In the genomic region with DNA sequence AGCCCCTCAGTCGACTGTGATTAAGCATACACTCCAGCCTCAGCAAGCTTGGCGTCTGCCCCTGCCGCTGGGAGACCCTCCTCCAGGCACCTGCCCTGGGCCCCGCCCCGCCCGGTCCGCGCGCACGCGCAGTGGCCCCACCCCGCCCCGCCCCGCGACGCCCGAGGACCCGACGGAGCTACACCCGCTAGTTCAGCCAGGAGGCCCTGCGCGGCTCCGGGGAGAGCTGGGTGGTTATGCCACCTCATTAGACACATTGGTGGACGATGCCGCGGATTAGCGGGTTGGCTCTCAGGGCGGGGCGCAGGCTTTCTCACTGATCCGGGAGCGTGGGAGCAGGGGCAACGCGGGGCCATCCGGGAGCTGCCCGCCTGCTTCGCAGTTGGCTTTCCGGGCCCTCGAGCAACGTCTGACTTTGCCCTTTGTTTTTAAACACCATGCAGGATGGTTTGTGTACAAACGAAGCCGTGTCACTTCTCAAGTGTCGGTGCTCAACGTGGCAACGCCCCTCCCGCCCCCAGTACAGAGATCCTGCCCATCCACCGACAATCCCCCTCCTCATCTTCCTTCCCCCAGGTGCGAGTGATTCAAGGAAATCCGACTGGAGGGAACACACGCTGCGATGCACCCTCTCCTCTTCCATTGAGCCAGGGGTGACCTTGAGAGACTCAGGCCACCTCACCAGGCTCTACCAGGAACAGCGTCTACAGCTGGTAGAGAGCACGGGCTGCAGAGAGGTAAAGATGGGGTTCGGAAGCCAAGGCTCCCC, we compare ENCODE assay signal across 1 cellular context.
TF ChIP-seq lines count a peak whose summit lies in the region.

No MANE protein-coding gene starts in this region.

TF ChIP-seq in K562, 482 proteins besides CTCF, POLR2A, EP300 and RAD21 (continued from another document):
- TF ChIP-seq, protein P1, sequence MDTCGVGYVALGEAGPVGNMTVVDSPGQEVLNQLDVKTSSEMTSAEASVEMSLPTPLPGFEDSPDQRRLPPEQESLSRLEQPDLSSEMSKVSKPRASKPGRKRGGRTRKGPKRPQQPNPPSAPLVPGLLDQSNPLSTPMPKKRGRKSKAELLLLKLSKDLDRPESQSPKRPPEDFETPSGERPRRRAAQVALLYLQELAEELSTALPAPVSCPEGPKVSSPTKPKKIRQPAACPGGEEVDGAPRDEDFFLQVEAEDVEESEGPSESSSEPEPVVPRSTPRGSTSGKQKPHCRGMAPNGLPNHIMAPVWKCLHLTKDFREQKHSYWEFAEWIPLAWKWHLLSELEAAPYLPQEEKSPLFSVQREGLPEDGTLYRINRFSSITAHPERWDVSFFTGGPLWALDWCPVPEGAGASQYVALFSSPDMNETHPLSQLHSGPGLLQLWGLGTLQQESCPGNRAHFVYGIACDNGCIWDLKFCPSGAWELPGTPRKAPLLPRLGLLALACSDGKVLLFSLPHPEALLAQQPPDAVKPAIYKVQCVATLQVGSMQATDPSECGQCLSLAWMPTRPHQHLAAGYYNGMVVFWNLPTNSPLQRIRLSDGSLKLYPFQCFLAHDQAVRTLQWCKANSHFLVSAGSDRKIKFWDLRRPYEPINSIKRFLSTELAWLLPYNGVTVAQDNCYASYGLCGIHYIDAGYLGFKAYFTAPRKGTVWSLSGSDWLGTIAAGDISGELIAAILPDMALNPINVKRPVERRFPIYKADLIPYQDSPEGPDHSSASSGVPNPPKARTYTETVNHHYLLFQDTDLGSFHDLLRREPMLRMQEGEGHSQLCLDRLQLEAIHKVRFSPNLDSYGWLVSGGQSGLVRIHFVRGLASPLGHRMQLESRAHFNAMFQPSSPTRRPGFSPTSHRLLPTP (IDR thresholded peaks at IDR 0.05; ENCODE audit: borderline replicate concordance, extremely low read depth, insufficient read length) = no peak
- peak; percentile 47 for TF ChIP-seq RBFOX2 (IDR thresholded peaks at IDR 0.05; ENCODE audit: low read depth, low read length)
- TF ChIP-seq, protein P2, sequence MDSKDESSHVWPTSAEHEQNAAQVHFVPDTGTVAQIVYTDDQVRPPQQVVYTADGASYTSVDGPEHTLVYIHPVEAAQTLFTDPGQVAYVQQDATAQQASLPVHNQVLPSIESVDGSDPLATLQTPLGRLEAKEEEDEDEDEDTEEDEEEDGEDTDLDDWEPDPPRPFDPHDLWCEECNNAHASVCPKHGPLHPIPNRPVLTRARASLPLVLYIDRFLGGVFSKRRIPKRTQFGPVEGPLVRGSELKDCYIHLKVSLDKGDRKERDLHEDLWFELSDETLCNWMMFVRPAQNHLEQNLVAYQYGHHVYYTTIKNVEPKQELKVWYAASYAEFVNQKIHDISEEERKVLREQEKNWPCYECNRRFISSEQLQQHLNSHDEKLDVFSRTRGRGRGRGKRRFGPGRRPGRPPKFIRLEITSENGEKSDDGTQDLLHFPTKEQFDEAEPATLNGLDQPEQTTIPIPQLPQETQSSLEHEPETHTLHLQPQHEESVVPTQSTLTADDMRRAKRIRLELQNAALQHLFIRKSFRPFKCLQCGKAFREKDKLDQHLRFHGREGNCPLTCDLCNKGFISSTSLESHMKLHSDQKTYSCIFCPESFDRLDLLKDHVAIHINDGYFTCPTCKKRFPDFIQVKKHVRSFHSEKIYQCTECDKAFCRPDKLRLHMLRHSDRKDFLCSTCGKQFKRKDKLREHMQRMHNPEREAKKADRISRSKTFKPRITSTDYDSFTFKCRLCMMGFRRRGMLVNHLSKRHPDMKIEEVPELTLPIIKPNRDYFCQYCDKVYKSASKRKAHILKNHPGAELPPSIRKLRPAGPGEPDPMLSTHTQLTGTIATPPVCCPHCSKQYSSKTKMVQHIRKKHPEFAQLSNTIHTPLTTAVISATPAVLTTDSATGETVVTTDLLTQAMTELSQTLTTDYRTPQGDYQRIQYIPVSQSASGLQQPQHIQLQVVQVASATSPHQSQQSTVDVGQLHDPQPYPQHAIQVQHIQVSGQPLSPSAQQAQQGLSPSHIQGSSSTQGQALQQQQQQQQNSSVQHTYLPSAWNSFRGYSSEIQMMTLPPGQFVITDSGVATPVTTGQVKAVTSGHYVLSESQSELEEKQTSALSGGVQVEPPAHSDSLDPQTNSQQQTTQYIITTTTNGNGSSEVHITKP (IDR thresholded peaks at IDR 0.05; ENCODE audit: partially characterized antibody) = no peak
- TF ChIP-seq SAP30 (IDR thresholded peaks at IDR 0.05; ENCODE audit: borderline replicate concordance, insufficient read depth, low read depth, low read length, poor library complexity, severe bottlenecking) = no peak
- TF ChIP-seq, protein P3, sequence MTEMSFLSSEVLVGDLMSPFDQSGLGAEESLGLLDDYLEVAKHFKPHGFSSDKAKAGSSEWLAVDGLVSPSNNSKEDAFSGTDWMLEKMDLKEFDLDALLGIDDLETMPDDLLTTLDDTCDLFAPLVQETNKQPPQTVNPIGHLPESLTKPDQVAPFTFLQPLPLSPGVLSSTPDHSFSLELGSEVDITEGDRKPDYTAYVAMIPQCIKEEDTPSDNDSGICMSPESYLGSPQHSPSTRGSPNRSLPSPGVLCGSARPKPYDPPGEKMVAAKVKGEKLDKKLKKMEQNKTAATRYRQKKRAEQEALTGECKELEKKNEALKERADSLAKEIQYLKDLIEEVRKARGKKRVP (CRISPR knock-in tag; IDR thresholded peaks at IDR 0.05) = no peak
- no peak for TF ChIP-seq SRSF3 (IDR thresholded peaks at IDR 0.05; ENCODE audit: insufficient read depth, low read length)
- TF ChIP-seq, protein P4, sequence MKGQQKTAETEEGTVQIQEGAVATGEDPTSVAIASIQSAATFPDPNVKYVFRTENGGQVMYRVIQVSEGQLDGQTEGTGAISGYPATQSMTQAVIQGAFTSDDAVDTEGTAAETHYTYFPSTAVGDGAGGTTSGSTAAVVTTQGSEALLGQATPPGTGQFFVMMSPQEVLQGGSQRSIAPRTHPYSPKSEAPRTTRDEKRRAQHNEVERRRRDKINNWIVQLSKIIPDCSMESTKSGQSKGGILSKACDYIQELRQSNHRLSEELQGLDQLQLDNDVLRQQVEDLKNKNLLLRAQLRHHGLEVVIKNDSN (CRISPR knock-in tag; IDR thresholded peaks at IDR 0.05) = no peak
- no peak for TF ChIP-seq ZNF717 (CRISPR knock-in tag; IDR thresholded peaks at IDR 0.05)
- peak; percentile 41; the same call in 1 of the 2 replicates for TF ChIP-seq POLR2G (IDR thresholded peaks at IDR 0.05; ENCODE audit: low read depth, low read length)
- peak; percentile 81 to 82 for TF ChIP-seq NRF1 (conservative IDR thresholded peaks at IDR 0.05 in 1 of 2, IDR thresholded peaks at IDR 0.05 in 1 of 2)
- no peak for TF ChIP-seq MYC (IDR thresholded peaks at IDR 0.05; ENCODE audit: low read depth, low read length)
- TF ChIP-seq MYC (CRISPR knock-in tag; IDR thresholded peaks at IDR 0.05; ENCODE audit: borderline replicate concordance, low read depth) = no peak
- TF ChIP-seq, protein P5, sequence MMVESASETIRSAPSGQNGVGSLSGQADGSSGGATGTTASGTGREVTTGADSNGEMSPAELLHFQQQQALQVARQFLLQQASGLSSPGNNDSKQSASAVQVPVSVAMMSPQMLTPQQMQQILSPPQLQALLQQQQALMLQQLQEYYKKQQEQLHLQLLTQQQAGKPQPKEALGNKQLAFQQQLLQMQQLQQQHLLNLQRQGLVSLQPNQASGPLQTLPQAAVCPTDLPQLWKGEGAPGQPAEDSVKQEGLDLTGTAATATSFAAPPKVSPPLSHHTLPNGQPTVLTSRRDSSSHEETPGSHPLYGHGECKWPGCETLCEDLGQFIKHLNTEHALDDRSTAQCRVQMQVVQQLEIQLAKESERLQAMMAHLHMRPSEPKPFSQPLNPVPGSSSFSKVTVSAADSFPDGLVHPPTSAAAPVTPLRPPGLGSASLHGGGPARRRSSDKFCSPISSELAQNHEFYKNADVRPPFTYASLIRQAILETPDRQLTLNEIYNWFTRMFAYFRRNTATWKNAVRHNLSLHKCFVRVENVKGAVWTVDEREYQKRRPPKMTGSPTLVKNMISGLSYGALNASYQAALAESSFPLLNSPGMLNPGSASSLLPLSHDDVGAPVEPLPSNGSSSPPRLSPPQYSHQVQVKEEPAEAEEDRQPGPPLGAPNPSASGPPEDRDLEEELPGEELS (CRISPR knock-in tag; IDR thresholded peaks at IDR 0.05; ENCODE audit: borderline replicate concordance) = no peak
- no peak for TF ChIP-seq ZNF384 (IDR thresholded peaks at IDR 0.05; ENCODE audit: low read depth, low read length)
- TF ChIP-seq ZNF134 (CRISPR knock-in tag; conservative IDR thresholded peaks at IDR 0.05) = no peak
- TF ChIP-seq, protein P6, sequence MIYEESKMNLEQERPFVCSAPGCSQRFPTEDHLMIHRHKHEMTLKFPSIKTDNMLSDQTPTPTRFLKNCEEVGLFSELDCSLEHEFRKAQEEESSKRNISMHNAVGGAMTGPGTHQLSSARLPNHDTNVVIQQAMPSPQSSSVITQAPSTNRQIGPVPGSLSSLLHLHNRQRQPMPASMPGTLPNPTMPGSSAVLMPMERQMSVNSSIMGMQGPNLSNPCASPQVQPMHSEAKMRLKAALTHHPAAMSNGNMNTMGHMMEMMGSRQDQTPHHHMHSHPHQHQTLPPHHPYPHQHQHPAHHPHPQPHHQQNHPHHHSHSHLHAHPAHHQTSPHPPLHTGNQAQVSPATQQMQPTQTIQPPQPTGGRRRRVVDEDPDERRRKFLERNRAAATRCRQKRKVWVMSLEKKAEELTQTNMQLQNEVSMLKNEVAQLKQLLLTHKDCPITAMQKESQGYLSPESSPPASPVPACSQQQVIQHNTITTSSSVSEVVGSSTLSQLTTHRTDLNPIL (CRISPR knock-in tag; IDR thresholded peaks at IDR 0.05) = no peak
- TF ChIP-seq, protein P7, sequence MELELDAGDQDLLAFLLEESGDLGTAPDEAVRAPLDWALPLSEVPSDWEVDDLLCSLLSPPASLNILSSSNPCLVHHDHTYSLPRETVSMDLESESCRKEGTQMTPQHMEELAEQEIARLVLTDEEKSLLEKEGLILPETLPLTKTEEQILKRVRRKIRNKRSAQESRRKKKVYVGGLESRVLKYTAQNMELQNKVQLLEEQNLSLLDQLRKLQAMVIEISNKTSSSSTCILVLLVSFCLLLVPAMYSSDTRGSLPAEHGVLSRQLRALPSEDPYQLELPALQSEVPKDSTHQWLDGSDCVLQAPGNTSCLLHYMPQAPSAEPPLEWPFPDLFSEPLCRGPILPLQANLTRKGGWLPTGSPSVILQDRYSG (tag; conservative IDR thresholded peaks at IDR 0.05; ENCODE audit: low read depth) = no peak
TF ChIP-seq in K562: peak in this region for 7.
